Comparison of ENCODE assay signal across 14 cellular contexts in the genomic region with DNA sequence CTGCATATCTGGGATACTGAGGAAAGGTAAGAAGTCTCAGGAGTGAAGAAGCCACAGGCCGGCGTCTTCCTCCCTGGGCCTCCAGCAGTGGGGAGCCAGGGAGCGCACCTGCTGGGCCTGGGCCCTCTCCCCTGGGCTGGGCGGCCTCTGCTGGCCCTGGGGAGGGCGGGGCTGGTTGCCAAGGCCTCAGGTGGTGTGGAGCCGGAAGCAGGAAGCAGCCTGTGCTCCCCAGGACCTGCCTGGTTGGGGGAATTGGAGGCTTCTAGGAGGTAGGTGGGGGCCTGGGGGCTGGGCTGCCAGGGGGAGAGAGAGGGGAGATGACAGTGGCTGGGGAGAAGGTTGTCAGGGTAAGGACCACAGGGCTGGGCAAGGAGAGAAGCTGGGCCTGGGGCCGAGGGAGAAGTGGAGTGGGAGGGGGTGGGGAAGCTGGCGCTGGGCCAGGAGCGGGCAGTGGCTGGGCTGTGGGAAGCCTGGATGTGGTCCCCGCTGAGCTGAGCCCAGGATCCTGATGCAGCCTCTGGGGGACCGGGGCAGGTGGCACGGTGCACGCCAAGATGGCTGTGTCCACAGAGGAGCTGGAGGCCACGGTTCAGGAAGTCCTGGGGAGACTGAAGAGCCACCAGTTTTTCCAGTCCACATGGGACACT. TPM values are rescaled to one million over a fixed set of nuclear protein-coding genes. Genes with fewer than 3 reads are reported as not detected.
A peak's percentile ranks its signal among the peaks of the same experiment; 100 is the strongest.
DNase-seq lines count a peak whose midpoint lies in the region; ATAC-seq and TF ChIP-seq lines count a peak whose summit lies in the region.
"Had no signal": no experiment of that assay in that cellular context is flagged by ENCODE, and none has a peak within 500 bp of the region (broad histone marks: within the 10 kb centered on the region; RNA-seq: fewer than 3 reads in every experiment).

A gene with protein sequence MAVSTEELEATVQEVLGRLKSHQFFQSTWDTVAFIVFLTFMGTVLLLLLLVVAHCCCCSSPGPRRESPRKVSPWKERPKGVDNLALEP (plus strand): TSS at position 189 of the 647 bp plus-strand sequence. CDS start 366 bp downstream, at position 555.

- peaks cover 2% of the 10 kb centered on the region for H3K4me1 ChIP-seq in RWPE2 (ENCODE audit: insufficient read depth, poor library complexity, severe bottlenecking)
- H3K4me1 ChIP-seq in lung (ENCODE audit: control insufficient read depth in 2 of 2, insufficient read depth in 2 of 2, low read length in 2 of 2) = no peaks in the 10 kb centered on the region

- 70 to 81% methylated on average over 14 of the region's 14 CpGs for WGBS in lung, 2 donors

- H3K4me3 ChIP-seq in RWPE2 (ENCODE audit: severe bottlenecking) (peak within 1 kb of the TSS; percentile 5), lung (peak within 1 kb of the TSS; percentile 12), H7 (ENCODE audit: insufficient read depth, low read depth, low read length) (no peak within 1 kb of the TSS)
- H3K4me3 ChIP-seq: adrenal gland, BLaER1 had no signal

- H3K36me3 ChIP-seq in RWPE2 (ENCODE audit: low read depth) = no peaks in the 10 kb centered on the region
- H3K36me3 ChIP-seq in lung (ENCODE audit: control insufficient read depth in 2 of 2, insufficient read depth in 2 of 2, low read length in 2 of 2) = peaks cover 0 to 21% of the 10 kb centered on the region in 2 donors
- H3K36me3 ChIP-seq in H7 (replicated peaks; ENCODE audit: control insufficient read depth, insufficient read depth, low read length) = no peaks in the 10 kb centered on the region; the same call in 1 of the 2 replicates

- H3K9me3 ChIP-seq in RWPE2 (ENCODE audit: severe bottlenecking) (no peaks in the 10 kb centered on the region), lung (ENCODE audit: control insufficient read depth in 2 of 2, insufficient read depth in 1 of 2, low read length in 1 of 2) (no peaks in the 10 kb centered on the region)
- H3K9me3 ChIP-seq: adrenal gland, BLaER1 had no signal

- H3K27ac ChIP-seq in RWPE2 (ENCODE audit: poor library complexity, severe bottlenecking) (no peak within 1 kb of the TSS), lung (ENCODE audit: low read depth in 1 of 2, low read length in 1 of 2) (no peak within 1 kb of the TSS)
- H3K27ac ChIP-seq: adrenal gland, BLaER1 had no signal

- H3K27me3 ChIP-seq in RWPE2 (ENCODE audit: insufficient read depth, poor library complexity, severe bottlenecking) = no peaks in the 10 kb centered on the region
- no peaks in the 10 kb centered on the region for H3K27me3 ChIP-seq in lung (ENCODE audit: control insufficient read depth, insufficient read depth)
- no peaks in the 10 kb centered on the region for H3K27me3 ChIP-seq in H7 (ENCODE audit: control insufficient read depth, insufficient read depth, low read length)
- H3K27me3 ChIP-seq: adrenal gland, BLaER1 had no signal

- TF ChIP-seq CTCF in RWPE2 (IDR thresholded peaks at IDR 0.05; ENCODE audit: poor library complexity, severe bottlenecking) (no peak), lung (IDR thresholded peaks at IDR 0.05; ENCODE audit: control extremely low read depth, extremely low read depth) (no peak)

- DNase-seq in D341Med (ENCODE audit: low spot score) = peak; percentile 32
- peak; percentile 46 for DNase-seq in NCI-H1417 treated with DMSO at 0.1 percent for 48 hours (lab: John Stamatoyannopoulos, UW)
- DNase-seq in RWPE2 (ENCODE audit: low spot score) = no peak
- peak; percentile 61 for DNase-seq in lung (ENCODE audit: low spot score)
- DNase-seq in H7 = no peak
- no peak for DNase-seq in glomerular visceral epithelial cell (ENCODE audit: extremely low spot score)
- DNase-seq in HPDE6-E6E7 (ENCODE audit: extremely low spot score) = no peak
- no peak for DNase-seq in activated T-cell treated with anti-CD3 and anti-CD28 coated beads, Interleukin-2, amount 50 U/mL, for 48 hours
- DNase-seq: adrenal gland; foreskin melanocyte; occipital lobe; stimulated activated CD8-positive, alpha-beta memory T cell treated with anti-CD3 and anti-CD28 coated beads, Interleukin-4, amount 100 ng/mL, for 48 hours had no signal

- peak; percentile 54; the same call in 2 of the 3 replicates for ATAC-seq in RWPE2 (ENCODE audit: low read depth)
- peak; percentile 63 for ATAC-seq in lung (ENCODE audit: insufficient read depth, low FRiP score)

RNA-seq across cellular contexts. Expression of the gene that starts here (rescaled TPM):
- total RNA-seq in lung = 10 to 100 TPM; 26.8 to 80.4 TPM
- polyA plus RNA-seq in lung = 100 to 1,000 TPM; 114 to 324 TPM
- total RNA-seq in H7 (2014; rRNA removed; shearing (Covaris generic)) = not detected in 2 replicates
- total RNA-seq: adrenal gland, kidney epithelial cell, occipital lobe had no signal
- polyA plus RNA-seq: adrenal gland had no signal

Comparison
In these comparisons a context has a peak if more than half of its experiments do, and no peak if none do; other contexts are left out.
1. RNA of the gene that starts here (total RNA-seq): 26.8 to 80.4 TPM in lung; not detected in H7; every median in the first group is over 10 times any median in the second.
2. DNase-seq: peak in D341Med (single experiment), NCI-H1417 treated with DMSO at 0.1 percent for 48 hours (single experiment) and lung (single experiment); none in RWPE2 (single experiment), H7 (single experiment), glomerular visceral epithelial cell (single experiment), HPDE6-E6E7 (single experiment) and activated T-cell treated with anti-CD3 and anti-CD28 coated beads, Interleukin-2, amount 50 U/mL, for 48 hours (0 of 2).